24 cellular contexts compared by ENCODE assay signal in genomic region chr11:1358286-1358685, GRCh38. TPM values are rescaled to one million over a fixed set of nuclear protein-coding genes. Genes with fewer than 3 reads are reported as not detected.
A peak's percentile ranks its signal among the peaks of the same experiment; 100 is the strongest.
DNase-seq lines count a peak whose midpoint lies in the region; ATAC-seq, FAIRE-seq and TF ChIP-seq lines count a peak whose summit lies in the region.
"Had no signal": no experiment of that assay in that cellular context is flagged by ENCODE, and none has a peak within 500 bp of the region (broad histone marks: within the 10 kb centered on the region; RNA-seq: fewer than 3 reads in every experiment).

No MANE protein-coding gene starts in this region.

- peak overlapping the region in 8 of 11 experiments; percentile 0 to 28 (median 18); a peak in 7 of 22 replicates for H3K4me2 ChIP-seq in BLaER1 treated with 17β-estradiol and CSF1 and Interleukin-3, amounts not matched to agents 10 nM and 100 nM
- H3K4me2 ChIP-seq in K562 (ENCODE audit: insufficient read depth, low read length) (no peak overlapping the region), neuronal stem cell (ENCODE audit: insufficient read depth, low read length, poor library complexity, severe bottlenecking) (no peak overlapping the region)

- no peak for TF ChIP-seq POLR2A in K562 (conservative IDR thresholded peaks at IDR 0.05)

- H4K20me1 ChIP-seq in BLaER1 treated with 17β-estradiol and CSF1 and Interleukin-3, amounts not matched to agents 10 nM and 100 nM: no peaks in the 10 kb centered on the region
- peaks cover 6% of the 10 kb centered on the region; the same call in 1 of the 2 replicates for H4K20me1 ChIP-seq in K562 (replicated peaks; ENCODE audit: control insufficient read depth, insufficient read depth, low read length)

- no peak overlapping the region for H2BK120ac ChIP-seq in neuronal stem cell (ENCODE audit: low read depth, low read length)

- H3K79me2 ChIP-seq in K562 (ENCODE audit: control insufficient read depth, insufficient read depth, low read length): no peaks in the 10 kb centered on the region

- no TSS peak for BruUV-seq in K562 (replicated peaks; lab: Mats Ljungman, UMichigan)

- in situ Hi-C loops in K562 (cut with MboI): no loop called here

- no peak overlapping the region for H3K4me3 ChIP-seq in BLaER1 treated with 17β-estradiol and CSF1 and Interleukin-3, amounts not matched to agents 10 nM and 100 nM
- H3K4me3 ChIP-seq in K562 (no peak overlapping the region), neuronal stem cell (ENCODE audit: low read length in 2 of 2) (no peak overlapping the region), SJCRH30 (no peak overlapping the region)
- H3K4me3 ChIP-seq: skin epidermis, thoracic aorta had no signal

- no peak for TF ChIP-seq RAD21 in K562 (CRISPR knock-in tag; conservative IDR thresholded peaks at IDR 0.05 in 1 of 2, IDR thresholded peaks at IDR 0.05 in 1 of 2)

- peak; percentile 52 for ATAC-seq in K562
- ATAC-seq in left ventricle myocardium superior: peak; percentile 47
- ATAC-seq in GM19463 (IDR thresholded peaks at IDR 0.05; ENCODE audit: unreplicated experiment): no peak
- ATAC-seq: activated T-helper 17 cell treated with anti-CD3 and anti-CD28 coated beads, Interleukin-2, amount 50 U/mL, for 72 hours; CD8-positive, alpha-beta T cell; stimulated activated effector memory CD8-positive, alpha-beta T cell treated with anti-CD3 and anti-CD28 coated beads, Interleukin-12 subunit alpha, Interleukin-12 subunit beta, amount 100 ng/mL, for 72 hours; T-helper 17 cell had no signal

- WGBS in K562 (ENCODE audit: insufficient coverage, low coverage, missing lambda C conversion rate): 3% methylated on average over 14 of the region's 16 CpGs
- WGBS in neuronal stem cell (ENCODE audit: extremely low coverage in 2 of 2, insufficient read length in 2 of 2, insufficient replicate concordance in 1 of 2), 2 donors: no CpG with 5 or more reads among the region's 16 CpGs

- no peak overlapping the region for H2BK15ac ChIP-seq in neuronal stem cell (ENCODE audit: low read length)

- H4K8ac ChIP-seq in neuronal stem cell (ENCODE audit: low read depth, low read length): no peak overlapping the region

- peaks cover 0 to 19% (median 15%) of the 10 kb centered on the region in 10 experiments; a peak in 15 of 20 replicates for H3K4me1 ChIP-seq in BLaER1 treated with 17β-estradiol and CSF1 and Interleukin-3, amounts not matched to agents 10 nM and 100 nM
- H3K4me1 ChIP-seq in K562 (replicated peaks in 1 of 2; ENCODE audit: control insufficient read depth in 2 of 2, insufficient read depth in 2 of 2, low read length in 2 of 2) (peaks cover 14 to 33% of the 10 kb centered on the region in 2 experiments; a peak in 4 of 5 replicates), neuronal stem cell (ENCODE audit: control insufficient read depth in 2 of 2, insufficient read depth in 1 of 2, low read depth in 1 of 2, low read length in 2 of 2) (no peaks in the 10 kb centered on the region), SJCRH30 (no peaks in the 10 kb centered on the region)

- peak overlapping the region; percentile 89 for H3K23ac ChIP-seq in neuronal stem cell (ENCODE audit: low read depth, low read length, poor library complexity)

- DNase-seq in K562 (ENCODE audit: extremely low read depth in 1 of 4, low spot score in 3 of 4): no peak
- DNase-seq in left ventricle myocardium superior: no peak
- no peak for DNase-seq in neuronal stem cell (ENCODE audit: low spot score)
- no peak for DNase-seq in NAMALWA (ENCODE audit: low spot score)
- DNase-seq in SJCRH30: no peak
- no peak for DNase-seq in NCI-H748 treated with DMSO at 0.1 percent for 48 hours (lab: John Stamatoyannopoulos, UW)
- DNase-seq: activated CD4-positive, alpha-beta T cell treated with anti-CD3 and anti-CD28 coated beads, Interleukin-2, amount 50 U/mL, for 1 hour; CD8-positive, alpha-beta T cell; effector memory CD4-positive, alpha-beta T cell; GDM1; midbrain; NCI-H1048; NCI-H1930; NCI-H2227 treated with DMSO at 0.1 percent for 48 hours; NCI-H774; stimulated activated CD4-positive, alpha-beta T cell treated with anti-CD3 and anti-CD28 coated beads, Interleukin-2, amount 100 ng/mL, for 24 hours; T-helper 17 cell had no signal

- H3K36me3 ChIP-seq in BLaER1 treated with 17β-estradiol and CSF1 and Interleukin-3, amounts not matched to agents 10 nM and 100 nM: no peaks in the 10 kb centered on the region
- no peaks in the 10 kb centered on the region for H3K36me3 ChIP-seq in K562 (ENCODE audit: control insufficient read depth, insufficient read depth, low read length)
- H3K36me3 ChIP-seq in neuronal stem cell (replicated peaks in 1 of 2; ENCODE audit: control insufficient read depth in 2 of 2, insufficient read depth in 2 of 2, low read length in 2 of 2): no peaks in the 10 kb centered on the region
- H3K36me3 ChIP-seq in SJCRH30: no peaks in the 10 kb centered on the region
- H3K36me3 ChIP-seq: thoracic aorta had no signal

- no peaks in the 10 kb centered on the region for H3K9me1 ChIP-seq in K562 (ENCODE audit: control insufficient read depth, insufficient read depth, low read length)

- H2BK12ac ChIP-seq in neuronal stem cell (ENCODE audit: low read length): peak overlapping the region; percentile 41

- H2AFZ ChIP-seq in K562 (ENCODE audit: low read depth, low read length) (no peak overlapping the region), neuronal stem cell (ENCODE audit: low read length) (peak overlapping the region; percentile 56)

- no peaks in the 10 kb centered on the region for H3K27me3 ChIP-seq in BLaER1 treated with 17β-estradiol and CSF1 and Interleukin-3, amounts not matched to agents 10 nM and 100 nM
- H3K27me3 ChIP-seq in K562 (ENCODE audit: control insufficient read depth in 2 of 2, insufficient read depth in 2 of 2, low read length in 2 of 2): peaks cover 16 to 73% of the 10 kb centered on the region in 2 experiments; a peak in 4 of 5 replicates
- peaks cover 0 to 13% (median 2%) of the 10 kb centered on the region in 3 experiments for H3K27me3 ChIP-seq in neuronal stem cell (ENCODE audit: control insufficient read depth in 3 of 3, insufficient read depth in 3 of 3, low read depth in 1 of 3, low read length in 3 of 3)
- H3K27me3 ChIP-seq in SJCRH30: no peaks in the 10 kb centered on the region

- H3K9me3 ChIP-seq in BLaER1 treated with 17β-estradiol and CSF1 and Interleukin-3, amounts not matched to agents 10 nM and 100 nM (replicated peaks in 1 of 11): peaks cover 0 to 5% (median 0%) of the 10 kb centered on the region in 11 experiments; a peak in 1 of 22 replicates
- H3K9me3 ChIP-seq in K562 (replicated peaks; ENCODE audit: control insufficient read depth, insufficient read depth, low read depth, low read length) (no peaks in the 10 kb centered on the region), neuronal stem cell (replicated peaks in 1 of 2; ENCODE audit: control insufficient read depth in 2 of 2, insufficient read depth in 1 of 2, low read depth in 1 of 2, low read length in 2 of 2) (peaks cover 0 to 22% of the 10 kb centered on the region in 2 donors), SJCRH30 (replicated peaks) (no peaks in the 10 kb centered on the region)
- H3K9me3 ChIP-seq: thoracic aorta had no signal

- peaks cover 5% of the 10 kb centered on the region for H3K79me1 ChIP-seq in neuronal stem cell (ENCODE audit: low read depth, low read length)

- peak overlapping the region; percentile 21 for H3K14ac ChIP-seq in neuronal stem cell (ENCODE audit: low read length)

- no peak overlapping the region for H3K9ac ChIP-seq in BLaER1 treated with 17β-estradiol and CSF1 and Interleukin-3, amounts not matched to agents 10 nM and 100 nM
- H3K9ac ChIP-seq in K562 (ENCODE audit: insufficient read depth in 1 of 2, low read depth in 2 of 2, low read length in 2 of 2) (no peak overlapping the region), neuronal stem cell (ENCODE audit: low read depth, low read length, poor library complexity) (peak overlapping the region; percentile 44)

- peak overlapping the region; percentile 85 for H4K91ac ChIP-seq in neuronal stem cell (ENCODE audit: low read depth, low read length, poor library complexity)

- no peak overlapping the region for H3K4ac ChIP-seq in neuronal stem cell (ENCODE audit: low read length)

- H2AK5ac ChIP-seq in neuronal stem cell (ENCODE audit: low read depth, low read length): peak overlapping the region; percentile 75

- intact Hi-C loops in K562 (cut with micrococcal nuclease): no loop called here
- intact Hi-C loops in left ventricle myocardium superior (cut with micrococcal nuclease): no loop called here

- POLR2A ChIA-PET in K562 (lab: Yijun Ruan, JAX): interaction anchor here (0.5 to 0.6 kb wide), 3 partner anchors 9 to 54 kb away, joined by 3 to 4 read pairs (median 3); no protein-coding TSS in a partner anchor

- no peak for TF ChIP-seq EP300 in K562 (IDR thresholded peaks at IDR 0.05; ENCODE audit: low read length)

- no peak overlapping the region for H3K27ac ChIP-seq in BLaER1 treated with 17β-estradiol and CSF1 and Interleukin-3, amounts not matched to agents 10 nM and 100 nM
- H3K27ac ChIP-seq in K562 (ENCODE audit: extremely low read depth, low read depth, low read length) (no peak overlapping the region), neuronal stem cell (replicated peaks; ENCODE audit: low read length) (no peak overlapping the region), SJCRH30 (no peak overlapping the region)
- H3K27ac ChIP-seq: skin epidermis, thoracic aorta had no signal

- no peak for TF ChIP-seq CTCF in K562 (IDR thresholded peaks at IDR 0.05 in 2 of 3, conservative IDR thresholded peaks at IDR 0.05 in 1 of 3; ENCODE audit: insufficient read depth in 2 of 3, low read depth in 1 of 3, low read length in 3 of 3)

- peak overlapping the region; percentile 64 for H3K18ac ChIP-seq in neuronal stem cell (ENCODE audit: low read length)

- no peak for FAIRE-seq in K562 (lab: Jason Lieb, UNC)

- CTCF ChIA-PET in K562 (lab: Yijun Ruan, JAX; ENCODE audit: low intra/inter-chr PET ratio): no interaction called here

- no peak overlapping the region for H2BK5ac ChIP-seq in neuronal stem cell (ENCODE audit: low read length)

RNA-seq across cellular contexts. Expression of gene BRSK2, which starts 31.4 kb away (rescaled TPM):
- 0.84 and 4.1 TPM in 2 replicates for total RNA-seq in K562 (2011; cell fraction: chromatin; rRNA removed; ENCODE audit: low replicate concordance)
- 1.8 and 2.1 TPM in 2 replicates for total RNA-seq in K562 (2011; cell fraction: nucleolus; rRNA removed)
- total RNA-seq in K562 (2011; cell fraction: nucleoplasm; rRNA removed): 0.84 and 1.2 TPM in 2 replicates
- not detected in 2 replicates for total RNA-seq in K562 (2014; rRNA removed)
- total RNA-seq in K562 (2014; rRNA removed; fragmentation: Illumina TruSeq; extraction: Trizol): not detected in 2 replicates
- 0.19 TPM in 1 of 2 replicates, not detected in the other for total RNA-seq in K562 (2015; rRNA removed; fragmentation: Illumina TruSeq; extraction: Trizol)
- total RNA-seq in K562 (2021): 0.22 TPM in 2 replicates
- 0.14 and 0.24 TPM in 2 replicates for polyA plus RNA-seq in K562 (2011; rRNA removed)
- polyA plus RNA-seq in K562 (2011; cell fraction: cytosol; rRNA removed): 0.34 and 0.55 TPM in 2 replicates
- 0.65 and 2.2 TPM in 2 replicates for polyA plus RNA-seq in K562 (2011; cell fraction: nucleus; rRNA removed)
- 0.18 and 0.24 TPM in 2 replicates for polyA plus RNA-seq in K562 (2012)
- polyA plus RNA-seq in K562 (2014; fragmentation: Illumina TruSeq; extraction: Trizol): 0.06 and 0.44 TPM in 2 replicates
- not detected for polyA plus RNA-seq in K562 (2014; fragmentation: Nextera tagmentation; extraction: Ambion mirVana)
- polyA plus RNA-seq in K562 (2014; rRNA removed): 0.46 and 0.52 TPM in 2 replicates
- 0.39 TPM in 1 of 2 replicates, not detected in the other for polyA minus RNA-seq in K562 (2011; rRNA and poly(A)+ RNA removed)
- polyA minus RNA-seq in K562 (2011; cell fraction: cytosol; rRNA and poly(A)+ RNA removed): not detected in 2 replicates
- polyA minus RNA-seq in K562 (2011; cell fraction: nucleus; rRNA and poly(A)+ RNA removed): 0.56 and 1.2 TPM in 2 replicates
- total RNA-seq in left ventricle myocardium superior: 0.74 TPM
- polyA plus RNA-seq in neuronal stem cell (2013, experiment 1 of 2): 24.4 TPM
- polyA plus RNA-seq in neuronal stem cell (2013, experiment 2 of 2): 23.0 TPM
- not detected in 2 replicates for total RNA-seq in SJCRH30 (2014; rRNA removed; shearing (Covaris generic))
- polyA plus RNA-seq: liver had no signal

RNA-seq across cellular contexts. Expression of gene TOLLIP, which starts 48.9 kb away (rescaled TPM):
- 28.7 and 53.4 TPM in 2 replicates for total RNA-seq in K562 (2011; cell fraction: chromatin; rRNA removed; ENCODE audit: low replicate concordance)
- total RNA-seq in K562 (2011; cell fraction: nucleolus; rRNA removed): 24.0 and 26.7 TPM in 2 replicates
- 23.5 and 24.4 TPM in 2 replicates for total RNA-seq in K562 (2011; cell fraction: nucleoplasm; rRNA removed)
- 16.0 and 23.0 TPM in 2 replicates for total RNA-seq in K562 (2014; rRNA removed)
- 1.9 and 2.3 TPM in 2 replicates for total RNA-seq in K562 (2014; rRNA removed; fragmentation: Illumina TruSeq; extraction: Trizol)
- total RNA-seq in K562 (2015; rRNA removed; fragmentation: Illumina TruSeq; extraction: Trizol): 6.9 and 7.1 TPM in 2 replicates
- total RNA-seq in K562 (2021): 22.8 and 25.4 TPM in 2 replicates
- polyA plus RNA-seq in K562 (2011; rRNA removed): 13.5 and 16.4 TPM in 2 replicates
- 15.0 and 35.2 TPM in 2 replicates for polyA plus RNA-seq in K562 (2011; cell fraction: cytosol; rRNA removed)
- polyA plus RNA-seq in K562 (2011; cell fraction: nucleus; rRNA removed): 21.5 and 35.3 TPM in 2 replicates
- polyA plus RNA-seq in K562 (2012): 20.3 and 28.2 TPM in 2 replicates
- 4.9 and 13.1 TPM in 2 replicates for polyA plus RNA-seq in K562 (2014; fragmentation: Illumina TruSeq; extraction: Trizol)
- polyA plus RNA-seq in K562 (2014; fragmentation: Nextera tagmentation; extraction: Ambion mirVana): under 1 TPM; 0.23 to 0.41 TPM
- 13.3 and 15.4 TPM in 2 replicates for polyA plus RNA-seq in K562 (2014; rRNA removed)
- 6.0 and 11.6 TPM in 2 replicates for polyA minus RNA-seq in K562 (2011; rRNA and poly(A)+ RNA removed)
- 10.5 and 28.4 TPM in 2 replicates for polyA minus RNA-seq in K562 (2011; cell fraction: cytosol; rRNA and poly(A)+ RNA removed)
- 9.6 and 13.5 TPM in 2 replicates for polyA minus RNA-seq in K562 (2011; cell fraction: nucleus; rRNA and poly(A)+ RNA removed)
- 50.2 TPM for total RNA-seq in left ventricle myocardium superior
- polyA plus RNA-seq in neuronal stem cell (2013, experiment 1 of 2): 16.5 TPM
- polyA plus RNA-seq in neuronal stem cell (2013, experiment 2 of 2): 15.3 TPM
- total RNA-seq in SJCRH30 (2014; rRNA removed; shearing (Covaris generic)): 18.9 and 20.5 TPM in 2 replicates

Comparison
In these comparisons a context has a peak if more than half of its experiments do, and no peak if none do; other contexts are left out.
1. H3K4me2 ChIP-seq: peak in BLaER1 treated with 17β-estradiol and CSF1 and Interleukin-3, amounts not matched to agents 10 nM and 100 nM (8 of 11); none in K562 (single experiment) and neuronal stem cell (single experiment).